29 cellular contexts compared by ENCODE assay signal in the genomic region with DNA sequence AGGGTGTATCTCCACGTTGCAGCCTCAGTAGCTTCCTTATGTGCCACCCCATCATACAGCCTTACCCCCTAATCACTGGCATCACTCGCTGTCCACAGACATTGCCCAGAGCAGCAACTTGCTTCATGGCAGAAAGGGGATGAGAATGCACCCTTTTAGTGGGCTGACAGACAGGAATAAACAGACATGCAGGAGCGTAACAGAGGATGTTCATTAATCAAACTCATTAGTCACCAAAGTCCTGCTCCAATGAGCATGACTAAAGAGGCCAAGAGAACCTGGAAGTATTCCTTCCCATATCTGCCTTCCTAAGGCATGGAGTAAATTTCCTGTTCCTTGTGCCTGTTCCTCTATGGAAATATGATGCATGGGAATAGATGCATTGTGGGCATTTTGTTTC.
A peak's percentile ranks its signal among the peaks of the same experiment; 100 is the strongest.
DNase-seq lines count a peak whose midpoint lies in the region; ATAC-seq, FAIRE-seq and TF ChIP-seq lines count a peak whose summit lies in the region.
"Had no signal": no experiment of that assay in that cellular context is flagged by ENCODE, and none has a peak within 500 bp of the region (broad histone marks: within the 10 kb centered on the region; RNA-seq: fewer than 3 reads in every experiment).

No MANE protein-coding gene starts in this region.

- TF ChIP-seq POLR2A in K562 (conservative IDR thresholded peaks at IDR 0.05): no peak

- H3K36me3 ChIP-seq in BE2C (no peaks in the 10 kb centered on the region), K562 (ENCODE audit: control insufficient read depth, insufficient read depth, low read length) (no peaks in the 10 kb centered on the region)
- H3K36me3 ChIP-seq: heart left ventricle, left lung, SJSA1, upper lobe of left lung had no signal

- H3K4me1 ChIP-seq in BE2C (peaks cover 33% of the 10 kb centered on the region), K562 (replicated peaks in 1 of 2; ENCODE audit: control insufficient read depth in 2 of 2, insufficient read depth in 2 of 2, low read length in 2 of 2) (peaks cover 0 to 5% of the 10 kb centered on the region in 2 experiments; a peak in 2 of 5 replicates)
- H3K4me1 ChIP-seq: left lung, SJSA1 had no signal

- 3% methylated on average over 3 of the region's 3 CpGs for WGBS in K562 (ENCODE audit: insufficient coverage, low coverage, missing lambda C conversion rate)

- H3K9me3 ChIP-seq in BE2C (no peaks in the 10 kb centered on the region), K562 (replicated peaks; ENCODE audit: control insufficient read depth, insufficient read depth, low read depth, low read length) (no peaks in the 10 kb centered on the region)
- H3K9me3 ChIP-seq: heart left ventricle, left lung, SJSA1, upper lobe of left lung had no signal

- POLR2A ChIA-PET in K562 (lab: Yijun Ruan, JAX): interaction anchor here (1.5 kb wide), 1 partner anchor 10 kb away, joined by 5 read pairs; no protein-coding TSS in a partner anchor

- no peak for ATAC-seq in K562
- ATAC-seq: activated CD4-positive, CD25-positive, alpha-beta regulatory T cell treated with anti-CD3 and anti-CD28 coated beads, Interleukin-2, amount 50 U/mL, for 24 hours; effector memory CD8-positive, alpha-beta T cell; heart left ventricle; left lung; naive thymus-derived CD8-positive, alpha-beta T cell; T-cell had no signal

- no peaks in the 10 kb centered on the region for H3K27me3 ChIP-seq in BE2C
- H3K27me3 ChIP-seq in K562 (ENCODE audit: control insufficient read depth in 2 of 2, insufficient read depth in 2 of 2, low read length in 2 of 2): no peaks in the 10 kb centered on the region
- H3K27me3 ChIP-seq: heart left ventricle, left lung, SJSA1, upper lobe of left lung had no signal

- no peak overlapping the region for H2AFZ ChIP-seq in K562 (ENCODE audit: low read depth, low read length)

- H3K36me3 Mint-ChIP-seq in activated T-cell treated with anti-CD3 and anti-CD28 coated beads, Interleukin-2, amount 50 U/mL, for 24 hours (ENCODE audit: low read depth): no peaks in the 10 kb centered on the region
- H3K36me3 Mint-ChIP-seq: activated CD4-positive, alpha-beta memory T cell treated with anti-CD3 and anti-CD28 coated beads for 36 hours; naive thymus-derived CD8-positive, alpha-beta T cell; T-cell had no signal

- no peaks in the 10 kb centered on the region for H4K20me1 ChIP-seq in K562 (replicated peaks; ENCODE audit: control insufficient read depth, insufficient read depth, low read length)

- no peak overlapping the region for H3K4me3 Mint-ChIP-seq in activated T-cell treated with anti-CD3 and anti-CD28 coated beads, Interleukin-2, amount 50 U/mL, for 24 hours
- H3K4me3 Mint-ChIP-seq: activated CD4-positive, alpha-beta memory T cell treated with anti-CD3 and anti-CD28 coated beads for 36 hours; CD8-positive, alpha-beta memory T cell; effector memory CD8-positive, alpha-beta T cell; naive thymus-derived CD8-positive, alpha-beta T cell; T-cell had no signal

- in situ Hi-C loops in K562 (cut with MboI): no loop called here

- H3K4me2 ChIP-seq in K562 (ENCODE audit: insufficient read depth, low read length): no peak overlapping the region

- no peak for TF ChIP-seq RAD21 in K562 (CRISPR knock-in tag; conservative IDR thresholded peaks at IDR 0.05 in 1 of 2, IDR thresholded peaks at IDR 0.05 in 1 of 2)

- H3K27ac Mint-ChIP-seq in activated T-cell treated with anti-CD3 and anti-CD28 coated beads, Interleukin-2, amount 50 U/mL, for 24 hours: no peak overlapping the region
- H3K27ac Mint-ChIP-seq: activated CD4-positive, alpha-beta memory T cell treated with anti-CD3 and anti-CD28 coated beads for 36 hours; CD8-positive, alpha-beta memory T cell; effector memory CD8-positive, alpha-beta T cell; naive thymus-derived CD8-positive, alpha-beta T cell; T-cell had no signal

- H3K27me3 Mint-ChIP-seq in activated T-cell treated with anti-CD3 and anti-CD28 coated beads, Interleukin-2, amount 50 U/mL, for 24 hours: peaks cover 9% of the 10 kb centered on the region
- H3K27me3 Mint-ChIP-seq: CD8-positive, alpha-beta memory T cell; effector memory CD8-positive, alpha-beta T cell had no signal

- H3K79me2 ChIP-seq in K562 (ENCODE audit: control insufficient read depth, insufficient read depth, low read length): no peaks in the 10 kb centered on the region

- no peaks in the 10 kb centered on the region for H3K9me1 ChIP-seq in K562 (ENCODE audit: control insufficient read depth, insufficient read depth, low read length)

- H3K9ac ChIP-seq in K562 (ENCODE audit: insufficient read depth in 1 of 2, low read depth in 2 of 2, low read length in 2 of 2): no peak overlapping the region

- intact Hi-C loops in K562 (cut with micrococcal nuclease): no loop called here

- H3K4me3 ChIP-seq in BE2C (ENCODE audit: low read depth, low read length) (no peak overlapping the region), K562 (no peak overlapping the region)
- H3K4me3 ChIP-seq: coronary artery, heart left ventricle, left lung, SJSA1, upper lobe of left lung had no signal

- DNase-seq in BE2C (peak; percentile 35), NCI-H446 (lab: John Stamatoyannopoulos, UW) (peak; percentile 64 to 72), K562 (ENCODE audit: extremely low read depth in 1 of 4, low spot score in 3 of 4) (no peak), foreskin melanocyte (peak; percentile 42), SIG-M5 treated with dmso at 0.1 percent for 504 hours (lab: John Stamatoyannopoulos, UW; ENCODE audit: unreplicated experiment) (no peak), DMS153 (lab: John Stamatoyannopoulos, UW) (no peak), CD1c-positive myeloid dendritic cell (ENCODE audit: extremely low spot score) (no peak)
- DNase-seq in activated T-cell treated with anti-CD3 and anti-CD28 coated beads, Interleukin-2, amount 50 U/mL, for 24 hours: no peak
- DNase-seq: activated CD4-positive, alpha-beta memory T cell treated with anti-CD3 and anti-CD28 coated beads for 36 hours; activated CD8-positive, alpha-beta memory T cell treated with anti-CD3 and anti-CD28 coated beads, Interleukin-2, amount 50 U/mL, for 48 hours; activated gamma-delta T cell; CD8-positive, alpha-beta memory T cell; effector memory CD8-positive, alpha-beta T cell; GDM1; heart left ventricle; left lung; midbrain; naive thymus-derived CD8-positive, alpha-beta T cell; NCI-H1092 treated with DMSO at 0.1 percent for 48 hours; NCI-H2029; NCI-H82; retina; small intestine; stimulated activated CD4-positive, alpha-beta T cell treated with anti-CD3 and anti-CD28 coated beads, Interleukin-2, amount 100 ng/mL, for 24 hours; T-cell; upper lobe of left lung had no signal

- CTCF ChIA-PET in K562 (lab: Yijun Ruan, JAX; ENCODE audit: low intra/inter-chr PET ratio): no interaction called here

- H3K9me3 Mint-ChIP-seq in activated T-cell treated with anti-CD3 and anti-CD28 coated beads, Interleukin-2, amount 50 U/mL, for 24 hours: no peaks in the 10 kb centered on the region
- H3K9me3 Mint-ChIP-seq: activated CD4-positive, alpha-beta memory T cell treated with anti-CD3 and anti-CD28 coated beads for 36 hours; effector memory CD8-positive, alpha-beta T cell had no signal

- peak; percentile 57 for FAIRE-seq in K562 (lab: Jason Lieb, UNC)
- FAIRE-seq: small intestine had no signal

- peaks cover 8% of the 10 kb centered on the region for H3K4me1 Mint-ChIP-seq in activated T-cell treated with anti-CD3 and anti-CD28 coated beads, Interleukin-2, amount 50 U/mL, for 24 hours (ENCODE audit: low read depth)
- H3K4me1 Mint-ChIP-seq: CD8-positive, alpha-beta memory T cell; naive thymus-derived CD8-positive, alpha-beta T cell; T-cell had no signal

- TF ChIP-seq EP300 in K562 (IDR thresholded peaks at IDR 0.05; ENCODE audit: low read length): no peak

- TF ChIP-seq CTCF in BE2C (IDR thresholded peaks at IDR 0.05; ENCODE audit: low read depth, low read length) (no peak), K562 (IDR thresholded peaks at IDR 0.05 in 2 of 3, conservative IDR thresholded peaks at IDR 0.05 in 1 of 3; ENCODE audit: insufficient read depth in 2 of 3, low read depth in 1 of 3, low read length in 3 of 3) (no peak)

- BruUV-seq in K562 (replicated peaks; lab: Mats Ljungman, UMichigan): no TSS peak

- no peak overlapping the region for H3K27ac ChIP-seq in K562 (ENCODE audit: extremely low read depth, low read depth, low read length)
- H3K27ac ChIP-seq: coronary artery, heart left ventricle, left lung, SJSA1, upper lobe of left lung had no signal

TF ChIP-seq in K562, 482 proteins besides CTCF, POLR2A, EP300 and RAD21:
- TF ChIP-seq STAG1 (CRISPR knock-in tag; IDR thresholded peaks at IDR 0.05; ENCODE audit: borderline replicate concordance) (no peak), ZNF3 (CRISPR knock-in tag; IDR thresholded peaks at IDR 0.05) (no peak), RHOXF2B (CRISPR knock-in tag; conservative IDR thresholded peaks at IDR 0.05) (no peak)

Comparison
In these comparisons a context has a peak if more than half of its experiments do, and no peak if none do; other contexts are left out.
1. DNase-seq: peak in BE2C (single experiment), NCI-H446 (2 of 2) and foreskin melanocyte (single experiment); none in K562 (0 of 4), SIG-M5 treated with dmso at 0.1 percent for 504 hours (single experiment), DMS153 (single experiment), activated T-cell treated with anti-CD3 and anti-CD28 coated beads, Interleukin-2, amount 50 U/mL, for 24 hours (single experiment) and CD1c-positive myeloid dendritic cell (single experiment).